1 cellular context compared by ENCODE assay signal in the genomic region with DNA sequence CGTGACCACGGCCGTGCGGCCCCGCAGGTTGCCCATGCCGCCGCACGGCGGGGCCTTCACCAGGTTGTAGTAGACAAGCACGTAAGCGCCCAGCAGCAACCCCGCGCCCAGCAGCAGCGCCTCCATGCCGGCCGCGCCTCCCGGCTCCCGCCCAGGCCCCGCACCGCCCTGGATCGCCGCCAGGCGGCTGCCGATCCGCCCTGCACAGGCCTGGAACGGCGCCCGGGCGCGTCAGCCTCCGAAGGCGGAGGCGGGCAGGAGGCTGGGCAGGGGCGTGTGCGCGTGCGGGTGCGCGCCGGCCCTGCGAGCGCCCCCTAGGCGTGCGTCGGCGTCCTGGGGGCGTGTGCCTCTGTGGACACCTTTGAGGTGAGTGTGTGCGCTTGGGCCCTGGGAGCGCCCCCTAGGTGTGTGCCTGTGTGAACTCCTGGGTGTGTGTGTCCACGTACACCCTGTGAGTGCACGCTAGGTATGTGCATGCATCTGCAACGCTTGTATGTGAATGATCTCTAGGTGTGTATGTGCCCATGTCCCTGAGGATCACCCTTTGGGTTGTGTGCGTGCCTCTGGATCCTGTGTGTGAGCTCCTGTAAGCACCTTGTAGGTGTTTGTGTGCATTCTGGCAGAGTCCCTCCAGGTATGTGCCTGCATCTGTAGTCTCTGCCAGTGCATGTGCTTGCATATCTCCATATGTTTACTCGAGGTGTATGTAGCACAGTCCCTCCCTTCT.
TF ChIP-seq lines count a peak whose summit lies in the region.

A gene with protein sequence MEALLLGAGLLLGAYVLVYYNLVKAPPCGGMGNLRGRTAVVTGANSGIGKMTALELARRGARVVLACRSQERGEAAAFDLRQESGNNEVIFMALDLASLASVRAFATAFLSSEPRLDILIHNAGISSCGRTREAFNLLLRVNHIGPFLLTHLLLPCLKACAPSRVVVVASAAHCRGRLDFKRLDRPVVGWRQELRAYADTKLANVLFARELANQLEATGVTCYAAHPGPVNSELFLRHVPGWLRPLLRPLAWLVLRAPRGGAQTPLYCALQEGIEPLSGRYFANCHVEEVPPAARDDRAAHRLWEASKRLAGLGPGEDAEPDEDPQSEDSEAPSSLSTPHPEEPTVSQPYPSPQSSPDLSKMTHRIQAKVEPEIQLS (minus strand): TSS at position 261 of the 727 bp plus-strand sequence. CDS start 135 bp downstream, at position 126.

TF ChIP-seq in HCT116, 20 proteins besides CTCF, POLR2A, EP300 and RAD21 (continued from another document):
- TF ChIP-seq, protein P1, sequence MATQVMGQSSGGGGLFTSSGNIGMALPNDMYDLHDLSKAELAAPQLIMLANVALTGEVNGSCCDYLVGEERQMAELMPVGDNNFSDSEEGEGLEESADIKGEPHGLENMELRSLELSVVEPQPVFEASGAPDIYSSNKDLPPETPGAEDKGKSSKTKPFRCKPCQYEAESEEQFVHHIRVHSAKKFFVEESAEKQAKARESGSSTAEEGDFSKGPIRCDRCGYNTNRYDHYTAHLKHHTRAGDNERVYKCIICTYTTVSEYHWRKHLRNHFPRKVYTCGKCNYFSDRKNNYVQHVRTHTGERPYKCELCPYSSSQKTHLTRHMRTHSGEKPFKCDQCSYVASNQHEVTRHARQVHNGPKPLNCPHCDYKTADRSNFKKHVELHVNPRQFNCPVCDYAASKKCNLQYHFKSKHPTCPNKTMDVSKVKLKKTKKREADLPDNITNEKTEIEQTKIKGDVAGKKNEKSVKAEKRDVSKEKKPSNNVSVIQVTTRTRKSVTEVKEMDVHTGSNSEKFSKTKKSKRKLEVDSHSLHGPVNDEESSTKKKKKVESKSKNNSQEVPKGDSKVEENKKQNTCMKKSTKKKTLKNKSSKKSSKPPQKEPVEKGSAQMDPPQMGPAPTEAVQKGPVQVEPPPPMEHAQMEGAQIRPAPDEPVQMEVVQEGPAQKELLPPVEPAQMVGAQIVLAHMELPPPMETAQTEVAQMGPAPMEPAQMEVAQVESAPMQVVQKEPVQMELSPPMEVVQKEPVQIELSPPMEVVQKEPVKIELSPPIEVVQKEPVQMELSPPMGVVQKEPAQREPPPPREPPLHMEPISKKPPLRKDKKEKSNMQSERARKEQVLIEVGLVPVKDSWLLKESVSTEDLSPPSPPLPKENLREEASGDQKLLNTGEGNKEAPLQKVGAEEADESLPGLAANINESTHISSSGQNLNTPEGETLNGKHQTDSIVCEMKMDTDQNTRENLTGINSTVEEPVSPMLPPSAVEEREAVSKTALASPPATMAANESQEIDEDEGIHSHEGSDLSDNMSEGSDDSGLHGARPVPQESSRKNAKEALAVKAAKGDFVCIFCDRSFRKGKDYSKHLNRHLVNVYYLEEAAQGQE (IDR thresholded peaks at IDR 0.05; ENCODE audit: low read depth), result no peak
- peak; percentile 93 for TF ChIP-seq ZFX (IDR thresholded peaks at IDR 0.05)
- TF ChIP-seq SP1 (IDR thresholded peaks at IDR 0.05; ENCODE audit: low read depth), result peak; percentile 63
- no peak for TF ChIP-seq FOSL1 (IDR thresholded peaks at IDR 0.05; ENCODE audit: low read depth)
- no peak for TF ChIP-seq ELF1 (IDR thresholded peaks at IDR 0.05; ENCODE audit: borderline replicate concordance, low read depth)
- TF ChIP-seq CBX3 (IDR thresholded peaks at IDR 0.05; ENCODE audit: low read depth), result peak; percentile 98
- TF ChIP-seq, protein P2, sequence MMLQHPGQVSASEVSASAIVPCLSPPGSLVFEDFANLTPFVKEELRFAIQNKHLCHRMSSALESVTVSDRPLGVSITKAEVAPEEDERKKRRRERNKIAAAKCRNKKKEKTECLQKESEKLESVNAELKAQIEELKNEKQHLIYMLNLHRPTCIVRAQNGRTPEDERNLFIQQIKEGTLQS (IDR thresholded peaks at IDR 0.05), result no peak; the same call in 1 of the 2 replicates
